ENCODE assay signal across 24 cellular contexts in the genomic region with DNA sequence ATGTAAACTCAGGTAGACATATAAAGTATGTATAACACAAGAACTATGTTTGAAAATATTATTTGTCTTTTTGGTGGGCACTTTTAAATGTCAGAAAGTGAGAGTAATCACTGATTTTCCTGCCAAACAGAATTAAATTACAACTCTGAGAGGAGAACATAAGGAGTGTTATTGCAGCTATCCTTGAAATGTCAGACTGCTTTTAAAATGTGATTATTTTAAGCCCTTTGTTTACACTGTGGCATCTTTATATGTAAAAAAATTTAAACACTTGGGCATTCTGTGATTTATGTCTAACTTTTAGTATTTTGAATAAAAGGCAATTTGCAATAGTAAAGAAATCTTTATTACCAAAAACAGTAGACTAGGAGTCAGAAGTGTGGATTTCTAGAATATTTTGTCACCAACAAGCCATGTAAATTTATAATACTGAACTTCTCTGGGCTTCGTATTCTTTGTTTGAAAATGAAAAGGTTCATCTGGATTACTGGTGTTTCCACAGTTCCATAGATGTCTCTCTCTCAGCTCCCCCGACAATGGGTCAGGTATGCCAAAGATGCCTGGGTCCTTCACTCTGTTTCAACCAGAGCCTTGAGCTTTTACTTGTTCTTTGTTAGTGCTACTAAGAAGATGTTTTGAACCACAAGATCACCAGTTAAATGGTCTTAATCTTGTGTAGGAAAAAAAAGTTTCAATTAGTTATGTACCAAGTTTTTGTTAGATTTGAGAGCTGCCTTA. TPM values are rescaled to one million over a fixed set of nuclear protein-coding genes. Genes with fewer than 3 reads are reported as not detected.
"Had no signal": no experiment of that assay in that cellular context is flagged by ENCODE, and none has a peak within 500 bp of the region (broad histone marks: within the 10 kb centered on the region; RNA-seq: fewer than 3 reads in every experiment).

No MANE protein-coding gene starts in this region.

- H3K27me3 ChIP-seq: heart left ventricle, right lobe of liver, spleen, tibial artery, upper lobe of left lung, uterus had no signal

- H3K4me1 Mint-ChIP-seq: stimulated activated memory B cell treated with anti-CD40 and anti-IgM and Interleukin-4, amounts not matched to agents 10 μg/mL and 1 μg/mL and 100 μg/mL, for 72 hours had no signal

- H3K79me2 ChIP-seq: parathyroid adenoma had no signal

- H3K4me3 Mint-ChIP-seq: dendritic cell treated with granulocyte-macrophage colony-stimulating factor and Interleukin-4, amounts not matched to agents 40 ng/mL and 50 ng/mL, for 4 days; natural killer cell treated with Interleukin-12 subunit alpha and Interleukin-12 subunit beta and Interleukin-15 and Interleukin-18, amount 100 ng/mL, for 72 hours; stimulated activated memory B cell treated with anti-CD40 and anti-IgM and Interleukin-4, amounts not matched to agents 10 μg/mL and 1 μg/mL and 100 μg/mL, for 72 hours; stimulated activated naive CD8-positive, alpha-beta T cell treated with anti-CD3 and anti-CD28 coated beads, Interleukin-15, Interleukin-2, amounts not matched to agents 100 ng/mL and 50 ng/mL, for 24 hours had no signal

- H3K27ac Mint-ChIP-seq: dendritic cell treated with granulocyte-macrophage colony-stimulating factor and Interleukin-4, amounts not matched to agents 40 ng/mL and 50 ng/mL, for 4 days; natural killer cell treated with Interleukin-12 subunit alpha and Interleukin-12 subunit beta and Interleukin-15 and Interleukin-18, amount 100 ng/mL, for 72 hours; stimulated activated memory B cell treated with anti-CD40 and anti-IgM and Interleukin-4, amounts not matched to agents 10 μg/mL and 1 μg/mL and 100 μg/mL, for 72 hours; stimulated activated naive CD8-positive, alpha-beta T cell treated with anti-CD3 and anti-CD28 coated beads, Interleukin-15, Interleukin-2, amounts not matched to agents 100 ng/mL and 50 ng/mL, for 24 hours had no signal

- H3K9me3 Mint-ChIP-seq: dendritic cell treated with granulocyte-macrophage colony-stimulating factor and Interleukin-4, amounts not matched to agents 40 ng/mL and 50 ng/mL, for 4 days; natural killer cell treated with Interleukin-12 subunit alpha and Interleukin-12 subunit beta and Interleukin-15 and Interleukin-18, amount 100 ng/mL, for 72 hours; stimulated activated memory B cell treated with anti-CD40 and anti-IgM and Interleukin-4, amounts not matched to agents 10 μg/mL and 1 μg/mL and 100 μg/mL, for 72 hours; stimulated activated naive CD8-positive, alpha-beta T cell treated with anti-CD3 and anti-CD28 coated beads, Interleukin-15, Interleukin-2, amounts not matched to agents 100 ng/mL and 50 ng/mL, for 24 hours had no signal

- DNase-seq: erythroblast; heart left ventricle; hippocampal formation; left colon; left ventricle myocardium superior; mesenchymal stem cell; midbrain; psoas muscle; retina; right lobe of liver; spleen; stimulated activated CD4-positive, alpha-beta T cell treated with anti-CD3 and anti-CD28 coated beads, Interleukin-15, amount 100 ng/mL, for 24 hours; stimulated activated CD4-positive, alpha-beta T cell treated with anti-CD3 and anti-CD28 coated beads, Interleukin-1b, Interleukin-23, amount 100 ng/mL, for 48 hours; stimulated activated CD4-positive, alpha-beta T cell treated with anti-CD3 and anti-CD28 coated beads, Interleukin-4, amount 100 ng/mL, for 24 hours; tibial artery; upper lobe of left lung; uterus had no signal

- H3K36me3 ChIP-seq: heart left ventricle, right lobe of liver, spleen, tibial artery, upper lobe of left lung, uterus had no signal

- H3K9me3 ChIP-seq: heart left ventricle, psoas muscle, right lobe of liver, spleen, tibial artery, upper lobe of left lung, uterus had no signal

- FAIRE-seq: endothelial cell of umbilical vein had no signal

- H3K4me1 ChIP-seq: parathyroid adenoma, right lobe of liver had no signal

- H3K27ac ChIP-seq: heart left ventricle, parathyroid adenoma, psoas muscle, right lobe of liver, spleen, tibial artery, upper lobe of left lung, uterus had no signal

- H3K4me3 ChIP-seq: heart left ventricle, lung, psoas muscle, right lobe of liver, spleen, tibial artery, upper lobe of left lung, uterus had no signal

- H3K9ac ChIP-seq: parathyroid adenoma had no signal

- H3K36me3 Mint-ChIP-seq: natural killer cell treated with Interleukin-12 subunit alpha and Interleukin-12 subunit beta and Interleukin-15 and Interleukin-18, amount 100 ng/mL, for 72 hours; stimulated activated memory B cell treated with anti-CD40 and anti-IgM and Interleukin-4, amounts not matched to agents 10 μg/mL and 1 μg/mL and 100 μg/mL, for 72 hours had no signal

- ATAC-seq: heart left ventricle; left colon; left ventricle myocardium superior; natural killer cell treated with Interleukin-12 subunit alpha and Interleukin-12 subunit beta and Interleukin-15 and Interleukin-18, amount 100 ng/mL, for 72 hours; psoas muscle; right lobe of liver; stimulated activated memory B cell treated with anti-CD40 and anti-IgM and Interleukin-4, amounts not matched to agents 10 μg/mL and 1 μg/mL and 100 μg/mL, for 72 hours had no signal

- H2AFZ ChIP-seq: parathyroid adenoma had no signal

- H3K27me3 Mint-ChIP-seq: dendritic cell treated with granulocyte-macrophage colony-stimulating factor and Interleukin-4, amounts not matched to agents 40 ng/mL and 50 ng/mL, for 4 days; natural killer cell treated with Interleukin-12 subunit alpha and Interleukin-12 subunit beta and Interleukin-15 and Interleukin-18, amount 100 ng/mL, for 72 hours; stimulated activated memory B cell treated with anti-CD40 and anti-IgM and Interleukin-4, amounts not matched to agents 10 μg/mL and 1 μg/mL and 100 μg/mL, for 72 hours; stimulated activated naive CD8-positive, alpha-beta T cell treated with anti-CD3 and anti-CD28 coated beads, Interleukin-15, Interleukin-2, amounts not matched to agents 100 ng/mL and 50 ng/mL, for 24 hours had no signal

RNA-seq across cellular contexts. Expression of a gene that starts 38.8 kb away (rescaled TPM):
- total RNA-seq: natural killer cell treated with Interleukin-12 subunit alpha and Interleukin-12 subunit beta and Interleukin-15 and Interleukin-18, amount 100 ng/mL, for 72 hours had no signal
